ENCODE assay signal across 10 cellular contexts in the genomic region with DNA sequence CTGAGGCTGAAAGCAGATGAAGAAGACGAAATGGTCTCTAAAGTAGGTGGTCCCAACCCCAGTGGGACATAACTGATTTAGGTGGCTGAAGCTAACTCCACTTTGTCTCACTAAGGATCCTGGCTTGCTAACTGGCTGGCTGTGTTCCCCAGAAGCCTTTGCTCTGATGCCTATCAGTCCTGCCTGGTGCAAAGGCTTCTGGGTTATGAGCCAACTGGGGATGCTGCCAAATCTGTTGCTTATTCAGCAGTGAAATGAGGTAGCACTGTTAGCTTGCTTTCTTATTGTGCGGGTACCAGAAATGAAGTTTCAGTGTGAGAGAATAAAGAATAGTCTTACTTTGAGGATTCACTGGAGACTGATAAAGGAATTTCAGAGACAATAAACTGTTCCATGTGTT. TPM values are rescaled to one million over a fixed set of nuclear protein-coding genes. Genes with fewer than 3 reads are reported as not detected.
A peak's percentile ranks its signal among the peaks of the same experiment; 100 is the strongest.
DNase-seq lines count a peak whose midpoint lies in the region; ATAC-seq and TF ChIP-seq lines count a peak whose summit lies in the region.
"Had no signal": no experiment of that assay in that cellular context is flagged by ENCODE, and none has a peak within 500 bp of the region (broad histone marks: within the 10 kb centered on the region; RNA-seq: fewer than 3 reads in every experiment).

No MANE protein-coding gene starts in this region.

- H3K4me1 ChIP-seq in colonic mucosa (no peaks in the 10 kb centered on the region), lung (ENCODE audit: control insufficient read depth in 2 of 2, insufficient read depth in 2 of 2, low read length in 2 of 2) (peaks cover 0 to 13% of the 10 kb centered on the region in 2 donors), thoracic aorta (ENCODE audit: control insufficient read depth in 1 of 2, low read depth in 2 of 2) (peaks cover 35 to 84% of the 10 kb centered on the region in 2 donors)

- no peak overlapping the region for H3K27ac ChIP-seq in colonic mucosa
- no peak overlapping the region for H3K27ac ChIP-seq in lung (ENCODE audit: low read depth in 1 of 2, low read length in 1 of 2)
- H3K27ac ChIP-seq in thoracic aorta = peak overlapping the region in 1 of 2 donors; percentile 7

- H3K36me3 ChIP-seq in colonic mucosa = no peaks in the 10 kb centered on the region
- no peaks in the 10 kb centered on the region for H3K36me3 ChIP-seq in lung (ENCODE audit: control insufficient read depth in 2 of 2, insufficient read depth in 2 of 2, low read length in 2 of 2)
- H3K36me3 ChIP-seq in thoracic aorta = no peaks in the 10 kb centered on the region

- H3K27me3 ChIP-seq in colonic mucosa (no peaks in the 10 kb centered on the region), lung (ENCODE audit: control insufficient read depth, insufficient read depth) (no peaks in the 10 kb centered on the region), thoracic aorta (replicated peaks; ENCODE audit: insufficient read depth) (no peaks in the 10 kb centered on the region)

- WGBS in lung, 2 donors = 69 to 87% methylated on average over 2 of the region's 2 CpGs

- H3K4me3 ChIP-seq in colonic mucosa = no peak overlapping the region
- no peak overlapping the region for H3K4me3 ChIP-seq in lung
- H3K4me3 ChIP-seq in thoracic aorta = no peak overlapping the region

- DNase-seq in NAMALWA (ENCODE audit: low spot score) = peak; percentile 3
- peak; percentile 53 for DNase-seq in colonic mucosa
- DNase-seq in lung (ENCODE audit: low spot score) = peak; percentile 54
- peak; percentile 71 for DNase-seq in thoracic aorta (ENCODE audit: low spot score)
- DNase-seq in SKM-1 (lab: John Stamatoyannopoulos, UW; ENCODE audit: unreplicated experiment) = no peak
- DNase-seq in DMS53 (lab: John Stamatoyannopoulos, UW) = no peak
- no peak for DNase-seq in NCI-H82 treated with DMSO at 0.1 percent for 48 hours (lab: John Stamatoyannopoulos, UW; ENCODE audit: unreplicated experiment)
- DNase-seq in activated naive CD4-positive, alpha-beta T cell treated with Interleukin-2 at 50 U/mL for 16 hours = no peak
- DNase-seq: activated gamma-delta T cell treated with Interleukin-2 at 50 U/mL for 16 hours, NCI-H2029 had no signal

- H3K9me3 ChIP-seq in colonic mucosa (no peaks in the 10 kb centered on the region), lung (ENCODE audit: control insufficient read depth in 2 of 2, insufficient read depth in 1 of 2, low read length in 1 of 2) (no peaks in the 10 kb centered on the region), thoracic aorta (no peaks in the 10 kb centered on the region)

- intact Hi-C loops in colonic mucosa (cut with DNase I) = no loop called here

- ATAC-seq in lung (ENCODE audit: insufficient read depth, low FRiP score) (no peak), thoracic aorta (ENCODE audit: insufficient number of reproducible peaks, low FRiP score, low read depth) (peak; percentile 61)

- TF ChIP-seq CTCF in colonic mucosa (IDR thresholded peaks at IDR 0.05) (no peak), lung (IDR thresholded peaks at IDR 0.05; ENCODE audit: control extremely low read depth, extremely low read depth) (no peak), thoracic aorta (IDR thresholded peaks at IDR 0.05) (no peak)

- no peak overlapping the region for H3K9ac ChIP-seq in colonic mucosa (ENCODE audit: low read depth in 2 of 2, low read length in 2 of 2)

RNA-seq across cellular contexts. Expression of a gene that starts 18.1 kb away (rescaled TPM):
- 10 to 100 TPM in 1 of 2 donors, 1 to 10 TPM in 1; 8.1 to 16.6 TPM for total RNA-seq in colonic mucosa
- total RNA-seq in lung = 10 to 100 TPM; 24.9 to 50.8 TPM
- 1 to 10 TPM; 2.1 to 5.4 TPM for polyA plus RNA-seq in lung
- total RNA-seq in thoracic aorta = 100 to 1,000 TPM; 145 to 381 TPM

Comparison
In these comparisons a context has a peak if more than half of its experiments do, and no peak if none do; other contexts are left out.
1. DNase-seq: peak in NAMALWA (single experiment), colonic mucosa (single experiment), lung (single experiment) and thoracic aorta (single experiment); none in SKM-1 (single experiment), DMS53 (single experiment), NCI-H82 treated with DMSO at 0.1 percent for 48 hours (single experiment) and activated naive CD4-positive, alpha-beta T cell treated with Interleukin-2 at 50 U/mL for 16 hours (single experiment).